ENCODE assay signal across 21 cellular contexts in the genomic region with DNA sequence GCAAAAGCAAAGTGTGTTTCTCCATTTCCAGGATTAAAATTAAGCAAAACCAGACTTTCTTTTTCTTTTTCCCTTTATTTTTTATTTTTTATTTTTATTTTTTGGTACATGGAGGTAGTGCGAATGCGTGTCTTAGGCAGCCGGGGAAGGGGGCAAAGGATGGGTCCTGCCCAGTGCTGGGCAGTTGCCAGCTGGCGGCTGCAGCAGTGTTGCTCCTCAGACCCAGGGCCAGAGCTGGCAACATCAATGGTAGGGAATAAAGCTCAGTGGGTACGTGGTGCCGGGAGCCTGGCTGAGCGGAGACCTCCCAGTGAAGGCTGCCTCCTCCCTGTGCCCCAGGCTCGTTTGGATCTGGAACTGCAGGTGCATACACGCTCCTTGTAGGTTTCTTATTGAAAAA. TPM values are rescaled to one million over a fixed set of nuclear protein-coding genes. Genes with fewer than 3 reads are reported as not detected.
DNase-seq lines count a peak whose midpoint lies in the region; TF ChIP-seq lines count a peak whose summit lies in the region.
"Had no signal": no experiment of that assay in that cellular context is flagged by ENCODE, and none has a peak within 500 bp of the region (broad histone marks: within the 10 kb centered on the region; RNA-seq: fewer than 3 reads in every experiment).

No MANE protein-coding gene starts in this region.

- no peaks in the 10 kb centered on the region for H3K4me1 Mint-ChIP-seq in activated naive CD4-positive, alpha-beta T cell treated with anti-CD3 and anti-CD28 coated beads, Interleukin-2, amount 10 ng/mL, durations not matched to agents 7 days and 5 days
- H3K4me1 Mint-ChIP-seq: B cell, CD14-positive monocyte had no signal

- H3K9me3 ChIP-seq in left ventricle myocardium inferior (replicated peaks) (no peaks in the 10 kb centered on the region), esophagus muscularis mucosa (no peaks in the 10 kb centered on the region), ovary (no peaks in the 10 kb centered on the region), uterus (no peaks in the 10 kb centered on the region)

- DNase-seq in left ventricle myocardium inferior (no peak), cardiac septum (ENCODE audit: low spot score) (no peak), esophagus muscularis mucosa (ENCODE audit: extremely low spot score) (no peak), ovary (peak in 3 of 5 donors; percentile 31 to 41 (median 41)), uterus (no peak), superior temporal gyrus (ENCODE audit: extremely low spot score) (no peak)
- no peak for DNase-seq in activated naive CD4-positive, alpha-beta T cell treated with anti-CD3 and anti-CD28 coated beads, Interleukin-2, amount 10 ng/mL, durations not matched to agents 7 days and 5 days
- DNase-seq in activated effector memory CD4-positive, alpha-beta T cell treated with Interleukin-2 at 50 U/mL for 16 hours: no peak
- DNase-seq: EL, MM.1S, NCI-H1092, NCI-H1436, NCI-H187 treated with DMSO at 0.1 percent for 48 hours, NCI-H2107, NCI-H446 treated with DMSO at 0.1 percent for 48 hours, NCI-H69, PC-9, RPMI8226, SHP77 treated with DMSO at 0.1 percent for 48 hours had no signal

- H3K27ac ChIP-seq in left ventricle myocardium inferior (replicated peaks): peak overlapping the region; percentile 8
- peak overlapping the region in 1 of 4 donors; percentile 24 for H3K27ac ChIP-seq in esophagus muscularis mucosa (replicated peaks in 1 of 4)
- no peak overlapping the region for H3K27ac ChIP-seq in ovary
- H3K27ac ChIP-seq in uterus: peak overlapping the region; percentile 72 to 75
- H3K27ac ChIP-seq: PC-9 had no signal

- 73% methylated on average over 9 of the region's 9 CpGs for WGBS in esophagus muscularis mucosa
- 50 to 61% (median 55%) methylated on average over 9 of the region's 9 CpGs for WGBS in ovary, 3 donors

- H3K36me3 ChIP-seq in left ventricle myocardium inferior: no peaks in the 10 kb centered on the region
- no peaks in the 10 kb centered on the region for H3K36me3 ChIP-seq in esophagus muscularis mucosa
- H3K36me3 ChIP-seq in ovary: no peaks in the 10 kb centered on the region
- H3K36me3 ChIP-seq in uterus: no peaks in the 10 kb centered on the region

- H3K4me1 ChIP-seq in left ventricle myocardium inferior (peaks cover 9% of the 10 kb centered on the region), esophagus muscularis mucosa (peaks cover 0 to 12% (median 10%) of the 10 kb centered on the region in 4 donors), ovary (ENCODE audit: insufficient read depth) (peaks cover 7% of the 10 kb centered on the region), uterus (no peaks in the 10 kb centered on the region)

- H3K4me3 Mint-ChIP-seq in activated naive CD4-positive, alpha-beta T cell treated with anti-CD3 and anti-CD28 coated beads, Interleukin-2, amount 10 ng/mL, durations not matched to agents 7 days and 5 days: no peak overlapping the region
- H3K4me3 Mint-ChIP-seq: B cell had no signal

- TF ChIP-seq EP300 in esophagus muscularis mucosa (IDR thresholded peaks at IDR 0.05) (no peak), ovary (IDR thresholded peaks at IDR 0.05) (no peak)

- H3K9me3 Mint-ChIP-seq in activated naive CD4-positive, alpha-beta T cell treated with anti-CD3 and anti-CD28 coated beads, Interleukin-2, amount 10 ng/mL, durations not matched to agents 7 days and 5 days: no peaks in the 10 kb centered on the region
- H3K9me3 Mint-ChIP-seq: CD14-positive monocyte had no signal

- H3K27me3 ChIP-seq in left ventricle myocardium inferior (ENCODE audit: low read depth) (no peaks in the 10 kb centered on the region), esophagus muscularis mucosa (no peaks in the 10 kb centered on the region), ovary (no peaks in the 10 kb centered on the region), uterus (no peaks in the 10 kb centered on the region)

- H3K27ac Mint-ChIP-seq in activated naive CD4-positive, alpha-beta T cell treated with anti-CD3 and anti-CD28 coated beads, Interleukin-2, amount 10 ng/mL, durations not matched to agents 7 days and 5 days: no peak overlapping the region
- H3K27ac Mint-ChIP-seq: B cell had no signal

- H3K4me3 ChIP-seq in left ventricle myocardium inferior (peak overlapping the region; percentile 9), esophagus muscularis mucosa (peak overlapping the region; percentile 5 to 19 (median 10)), ovary (peak overlapping the region; percentile 8), uterus (peak overlapping the region in 1 of 2 donors; percentile 28)
- H3K4me3 ChIP-seq: PC-9 had no signal

- no peaks in the 10 kb centered on the region for H3K27me3 Mint-ChIP-seq in activated naive CD4-positive, alpha-beta T cell treated with anti-CD3 and anti-CD28 coated beads, Interleukin-2, amount 10 ng/mL, durations not matched to agents 7 days and 5 days
- H3K27me3 Mint-ChIP-seq: B cell had no signal

- TF ChIP-seq CTCF in left ventricle myocardium inferior (IDR thresholded peaks at IDR 0.05; ENCODE audit: borderline replicate concordance) (no peak), esophagus muscularis mucosa (IDR thresholded peaks at IDR 0.05) (no peak), ovary (IDR thresholded peaks at IDR 0.05) (peak in 1 of 3 donors; percentile 2), uterus (IDR thresholded peaks at IDR 0.05) (no peak)

- CTCF ChIA-PET in activated naive CD4-positive, alpha-beta T cell treated with anti-CD3 and anti-CD28 coated beads, Interleukin-2, amount 10 ng/mL, durations not matched to agents 7 days and 5 days (lab: Charles Lee): interaction anchor here (0.9 to 12.7 kb wide), 4 partner anchors 9 to 313 kb away, joined by 3 to 303 read pairs (median 6); partner anchors contain the start of gene ALDH1A2

- no peak for TF ChIP-seq POLR2A in esophagus muscularis mucosa (IDR thresholded peaks at IDR 0.05; ENCODE audit: low read depth)
- no peak for TF ChIP-seq POLR2A in ovary (IDR thresholded peaks at IDR 0.05)
- TF ChIP-seq POLR2A in uterus (IDR thresholded peaks at IDR 0.05): no peak

- no peaks in the 10 kb centered on the region for H3K36me3 Mint-ChIP-seq in activated naive CD4-positive, alpha-beta T cell treated with anti-CD3 and anti-CD28 coated beads, Interleukin-2, amount 10 ng/mL, durations not matched to agents 7 days and 5 days
- H3K36me3 Mint-ChIP-seq: CD14-positive monocyte had no signal

- intact Hi-C loops in left ventricle myocardium inferior (cut with micrococcal nuclease): loop anchor here (5.0 to 10.0 kb wide), 2 partner anchors 109 to 322 kb away; no protein-coding TSS in a partner anchor
- intact Hi-C loops in cardiac septum (cut with DNase I): loop anchor here (2.0 to 5.0 kb wide), 2 partner anchors 109 to 314 kb away; no protein-coding TSS in a partner anchor
- intact Hi-C loops in esophagus muscularis mucosa (cut with DNase I): loop anchor here (5.0 kb wide), 1 partner anchor 109 kb away; no protein-coding TSS in a partner anchor
- intact Hi-C loops in ovary (cut with DNase I): loop anchor here (2.0 to 10.0 kb wide), 5 partner anchors 112 to 432 kb away; partner anchors contain the start of gene ALDH1A2 (in 1 of the 4)
- intact Hi-C loops in uterus (cut with DNase I; ENCODE audit: low total_unique reads): no loop called here

RNA-seq across cellular contexts. Expression of gene POLR2M, which starts 46.3 kb away (rescaled TPM):
- total RNA-seq in left ventricle myocardium inferior: 53.6 TPM
- total RNA-seq in cardiac septum: 80.8 TPM
- total RNA-seq in esophagus muscularis mucosa: 100 to 1,000 TPM; 133 to 799 (median 379) TPM
- 100 to 1,000 TPM in 4 of 7 donors, 10 to 100 TPM in 3; 82.8 to 510 (median 113) TPM for total RNA-seq in ovary
- 100 to 1,000 TPM in 1 of 2 donors, 10 to 100 TPM in 1; 47.1 to 166 TPM for polyA plus RNA-seq in ovary
- total RNA-seq in uterus: 1,000 to 10,000 TPM in 2 of 4 donors, 100 to 1,000 TPM in 1, 10 to 100 TPM in 1; 95.2 to 1,545 (median 900) TPM

Comparison
In these comparisons a context has a peak if more than half of its experiments do, and no peak if none do; other contexts are left out.
1. DNase-seq: peak in ovary (3 of 5); none in left ventricle myocardium inferior (single experiment), cardiac septum (single experiment), esophagus muscularis mucosa (single experiment), uterus (0 of 2), activated naive CD4-positive, alpha-beta T cell treated with anti-CD3 and anti-CD28 coated beads, Interleukin-2, amount 10 ng/mL, durations not matched to agents 7 days and 5 days (single experiment), activated effector memory CD4-positive, alpha-beta T cell treated with Interleukin-2 at 50 U/mL for 16 hours (single experiment) and superior temporal gyrus (single experiment).
2. H3K27ac ChIP-seq: peak in left ventricle myocardium inferior (single experiment) and uterus (2 of 2); none in ovary (0 of 2).